14 cellular contexts compared by ENCODE assay signal in genomic region chr20:23305098-23305497, GRCh38. TPM values are rescaled to one million over a fixed set of nuclear protein-coding genes. Genes with fewer than 3 reads are reported as not detected.
DNase-seq lines count a peak whose midpoint lies in the region; ATAC-seq and TF ChIP-seq lines count a peak whose summit lies in the region.
"Had no signal": no experiment of that assay in that cellular context is flagged by ENCODE, and none has a peak within 500 bp of the region (broad histone marks: within the 10 kb centered on the region; RNA-seq: fewer than 3 reads in every experiment).

No MANE protein-coding gene starts in this region.

- ATAC-seq in DND-41 (ENCODE audit: insufficient read depth, low read depth) (peak; percentile 76), HG03460 (IDR thresholded peaks at IDR 0.05; ENCODE audit: unreplicated experiment) (no peak)
- ATAC-seq: T-helper 17 cell had no signal

- H3K9me2 ChIP-seq in PC-9 (ENCODE audit: insufficient read depth): no peaks in the 10 kb centered on the region

- H3K4me1 ChIP-seq in DND-41 (ENCODE audit: insufficient read depth, low read length) (no peaks in the 10 kb centered on the region), PC-9 (replicated peaks; ENCODE audit: insufficient read depth) (no peaks in the 10 kb centered on the region)
- H3K4me1 ChIP-seq: neural progenitor cell had no signal

- no peaks in the 10 kb centered on the region for H3F3A ChIP-seq in PC-9 (ENCODE audit: insufficient read depth, low read depth)

- H3K27me3 ChIP-seq in DND-41 (ENCODE audit: insufficient read depth, low read length, poor library complexity) (no peaks in the 10 kb centered on the region), PC-9 (ENCODE audit: insufficient read depth, low read depth) (peaks cover 50% of the 10 kb centered on the region)
- H3K27me3 ChIP-seq: neural progenitor cell had no signal

- no TSS peak for BruUV-seq in PC-9 (replicated peaks; lab: Mats Ljungman, UMichigan)

- H3K36me3 ChIP-seq in DND-41 (ENCODE audit: insufficient read depth, low read length) (no peaks in the 10 kb centered on the region), PC-9 (ENCODE audit: low read depth) (no peaks in the 10 kb centered on the region)
- H3K36me3 ChIP-seq: neural progenitor cell had no signal

- intact Hi-C loops in posterior vena cava (cut with DNase I): no loop called here
- intact Hi-C loops in PC-9 (cut with micrococcal nuclease; ENCODE audit: unreplicated experiment): no loop called here

- DNase-seq in DND-41 (peak; percentile 26), OCI-M1 (lab: John Stamatoyannopoulos, UW) (peak; percentile 2), fibroblast of mammary gland (ENCODE audit: low read depth) (peak; percentile 86), posterior vena cava (ENCODE audit: low spot score) (peak; percentile 88), PC-9 (no peak), NCI-H2227 (lab: John Stamatoyannopoulos, UW; ENCODE audit: unreplicated experiment) (no peak)
- DNase-seq in activated CD4-positive, alpha-beta T cell treated with anti-CD3 and anti-CD28 coated beads for 1 hour: no peak
- DNase-seq: activated naive CD4-positive, alpha-beta T cell treated with Interleukin-2 at 50 U/mL for 16 hours; C1 segment of cervical spinal cord; cortex of kidney; NCI-H2029; T-helper 17 cell had no signal

- POLR2A ChIA-PET in PC-9 (lab: Charles Lee; ENCODE audit: unreplicated experiment): no interaction called here

- TF ChIP-seq CTCF in DND-41 (IDR thresholded peaks at IDR 0.05; ENCODE audit: borderline replicate concordance, extremely low read depth, low read length, poor library complexity, severe bottlenecking): no peak
- no peak for TF ChIP-seq CTCF in fibroblast of mammary gland (conservative IDR thresholded peaks at IDR 0.05; ENCODE audit: control insufficient read depth, insufficient read depth, low read depth, low read length)
- no peak for TF ChIP-seq CTCF in PC-9 (conservative IDR thresholded peaks at IDR 0.05)

- H3K4me2 ChIP-seq in DND-41 (ENCODE audit: insufficient read depth, low read length) (no peak overlapping the region), PC-9 (no peak overlapping the region)
- H3K4me2 ChIP-seq: neural progenitor cell had no signal

- H3K9ac ChIP-seq in DND-41 (ENCODE audit: low read depth, low read length): no peak overlapping the region
- H3K9ac ChIP-seq: neural progenitor cell had no signal

- no peaks in the 10 kb centered on the region for H4K20me1 ChIP-seq in DND-41 (ENCODE audit: insufficient read depth, low read length)
- no peaks in the 10 kb centered on the region for H4K20me1 ChIP-seq in PC-9 (ENCODE audit: insufficient read depth)

- H2AFZ ChIP-seq in DND-41 (ENCODE audit: low read depth, low read length) (no peak overlapping the region), PC-9 (no peak overlapping the region)
- H2AFZ ChIP-seq: neural progenitor cell had no signal

- no peaks in the 10 kb centered on the region for H3K9me3 ChIP-seq in DND-41 (ENCODE audit: insufficient read depth, low read length, severe bottlenecking)
- H3K9me3 ChIP-seq in PC-9 (ENCODE audit: insufficient read depth, low read depth): no peaks in the 10 kb centered on the region

- CTCF ChIA-PET in PC-9 (lab: Charles Lee): no interaction called here

- H3K79me2 ChIP-seq in DND-41 (ENCODE audit: insufficient read depth, low read length) (no peaks in the 10 kb centered on the region), PC-9 (ENCODE audit: low read depth) (no peaks in the 10 kb centered on the region)

- H3K4me3 ChIP-seq in DND-41 (ENCODE audit: low read depth in 1 of 2, low read length in 2 of 2) (no peak overlapping the region), fibroblast of mammary gland (ENCODE audit: control insufficient read depth, low read depth, low read length) (no peak overlapping the region), PC-9 (no peak overlapping the region)
- H3K4me3 ChIP-seq: neural progenitor cell had no signal

- H3K27ac ChIP-seq in DND-41 (ENCODE audit: low read length) (no peak overlapping the region), PC-9 (no peak overlapping the region)
- H3K27ac ChIP-seq: neural progenitor cell had no signal

RNA-seq across cellular contexts. Expression of gene NXT1, which starts 45.5 kb away (rescaled TPM):
- total RNA-seq in posterior vena cava (10 to 100 TPM; 14.6 to 19.1 TPM), PC-9 (2021) (29.8 and 30.9 TPM in 2 replicates)

RNA-seq across cellular contexts. Expression of gene GZF1, which starts 56.9 kb away (rescaled TPM):
- total RNA-seq in posterior vena cava (10 to 100 TPM; 16.2 to 17.8 TPM), PC-9 (2021) (8.1 and 11.1 TPM in 2 replicates)

Comparison
In these comparisons a context has a peak if more than half of its experiments do, and no peak if none do; other contexts are left out.
1. DNase-seq: peak in DND-41 (single experiment), OCI-M1 (single experiment), fibroblast of mammary gland (single experiment) and posterior vena cava (single experiment); none in PC-9 (0 of 2), NCI-H2227 (single experiment) and activated CD4-positive, alpha-beta T cell treated with anti-CD3 and anti-CD28 coated beads for 1 hour (single experiment).